In genomic region chr4:90845777-90846176, GRCh38 we compare ENCODE assay signal across 16 cellular contexts.
DNase-seq lines count a peak whose midpoint lies in the region; ATAC-seq, FAIRE-seq and TF ChIP-seq lines count a peak whose summit lies in the region.
"Had no signal": no experiment of that assay in that cellular context is flagged by ENCODE, and none has a peak within 500 bp of the region (broad histone marks: within the 10 kb centered on the region; RNA-seq: fewer than 3 reads in every experiment).

No MANE protein-coding gene starts in this region.

- DNase-seq in LNCaP clone FGC (ENCODE audit: low read depth) (peak; percentile 34), kidney (no peak), NCI-H1105 (lab: John Stamatoyannopoulos, UW) (no peak)
- no peak for DNase-seq in activated CD8-positive, alpha-beta memory T cell treated with anti-CD3 and anti-CD28 coated beads, Interleukin-2, amount 50 U/mL, for 4 hours
- DNase-seq in stimulated activated CD4-positive, alpha-beta T cell treated with anti-CD3 and anti-CD28 coated beads, Interleukin-4, amount 100 ng/mL, for 24 hours, result no peak
- DNase-seq: activated T-cell treated with anti-CD3 and anti-CD28 coated beads for 4 hours, cortex of kidney, NCI-H1105 treated with DMSO at 0.1 percent for 48 hours, NCI-H446, PC-9 had no signal

- FAIRE-seq in kidney (lab: Jason Lieb, UNC), result peak; percentile 73
- FAIRE-seq: G401.6, GM18507 had no signal

- intact Hi-C loops in kidney (cut with DNase I), result no loop called here

- H3K4me3 ChIP-seq in LNCaP clone FGC (ENCODE audit: low read depth, low read length), result no peak overlapping the region
- no peak overlapping the region for H3K4me3 ChIP-seq in kidney (ENCODE audit: low read length in 2 of 2)
- H3K4me3 ChIP-seq: PC-9 had no signal

- no peak overlapping the region for H3K9ac ChIP-seq in kidney (ENCODE audit: low read length in 2 of 2)

- no peak overlapping the region for H3K27ac ChIP-seq in kidney (ENCODE audit: low read depth in 2 of 2, low read length in 2 of 2)
- H3K27ac ChIP-seq: PC-9 had no signal

- peak; percentile 32 for ATAC-seq in GM18873 (IDR thresholded peaks at IDR 0.05; ENCODE audit: low FRiP score, unreplicated experiment)
- ATAC-seq in HG02678 (IDR thresholded peaks at IDR 0.05; ENCODE audit: unreplicated experiment), result peak; percentile 30
- no peak for ATAC-seq in GM18868 (IDR thresholded peaks at IDR 0.05; ENCODE audit: unreplicated experiment)
- ATAC-seq: activated CD4-positive, CD25-positive, alpha-beta regulatory T cell treated with anti-CD3 and anti-CD28 coated beads, Interleukin-2, amount 50 U/mL, for 24 hours had no signal

- no peaks in the 10 kb centered on the region for H3K36me3 ChIP-seq in kidney (ENCODE audit: control insufficient read depth in 1 of 2, insufficient read depth in 2 of 2, low read length in 2 of 2)

- no peaks in the 10 kb centered on the region for H3K4me1 ChIP-seq in kidney (ENCODE audit: control insufficient read depth in 1 of 2, insufficient read depth in 1 of 2, low read depth in 1 of 2, low read length in 2 of 2)

- no peaks in the 10 kb centered on the region for H3K9me3 ChIP-seq in kidney (ENCODE audit: control insufficient read depth in 1 of 2, low read length in 2 of 2)

- TF ChIP-seq CTCF in LNCaP clone FGC (IDR thresholded peaks at IDR 0.05; ENCODE audit: control insufficient read depth, extremely low read depth, insufficient read depth), result no peak
- TF ChIP-seq CTCF in kidney (IDR thresholded peaks at IDR 0.05; ENCODE audit: borderline replicate concordance, extremely low read depth, insufficient read depth), result no peak
